ENCODE assay signal across 8 cellular contexts in genomic region chr3:131174752-131175151, GRCh38.
DNase-seq lines count a peak whose midpoint lies in the region; ATAC-seq and TF ChIP-seq lines count a peak whose summit lies in the region.

No MANE protein-coding gene starts in this region.

- no peaks in the 10 kb centered on the region for H3K27me3 ChIP-seq in left ventricle myocardium inferior (ENCODE audit: low read depth)

- no peaks in the 10 kb centered on the region for H3K27me3 Mint-ChIP-seq in activated CD4-positive, alpha-beta memory T cell treated with anti-CD3 and anti-CD28 coated beads for 36 hours
- H3K27me3 Mint-ChIP-seq in stimulated activated naive B cell treated with anti-CD40 and anti-IgM and Interleukin-4, amounts not matched to agents 10 μg/mL and 1 μg/mL and 100 μg/mL, for 72 hours = no peaks in the 10 kb centered on the region
- no peaks in the 10 kb centered on the region for H3K27me3 Mint-ChIP-seq in nephron progenitor cell (ENCODE audit: low read depth, poor library complexity)

- CTCF ChIA-PET in activated CD4-positive, alpha-beta memory T cell treated with anti-CD3 and anti-CD28 coated beads for 36 hours (lab: Charles Lee) = no interaction called here

- H3K27ac Mint-ChIP-seq in activated CD4-positive, alpha-beta memory T cell treated with anti-CD3 and anti-CD28 coated beads for 36 hours = no peak overlapping the region
- H3K27ac Mint-ChIP-seq in stimulated activated naive B cell treated with anti-CD40 and anti-IgM and Interleukin-4, amounts not matched to agents 10 μg/mL and 1 μg/mL and 100 μg/mL, for 72 hours = no peak overlapping the region
- no peak overlapping the region for H3K27ac Mint-ChIP-seq in nephron progenitor cell

- POLR2A ChIA-PET in activated CD4-positive, alpha-beta memory T cell treated with anti-CD3 and anti-CD28 coated beads for 36 hours (lab: Charles Lee) = interaction anchor here (0.6 kb wide), 1 partner anchor 84 kb away, joined by 3 read pairs; no protein-coding TSS in a partner anchor

- no peaks in the 10 kb centered on the region for H3K9me3 Mint-ChIP-seq in activated CD4-positive, alpha-beta memory T cell treated with anti-CD3 and anti-CD28 coated beads for 36 hours
- H3K9me3 Mint-ChIP-seq in stimulated activated naive B cell treated with anti-CD40 and anti-IgM and Interleukin-4, amounts not matched to agents 10 μg/mL and 1 μg/mL and 100 μg/mL, for 72 hours = no peaks in the 10 kb centered on the region
- peaks cover 6% of the 10 kb centered on the region for H3K9me3 Mint-ChIP-seq in nephron progenitor cell

- in situ Hi-C loops in ACHN (cut with HindIII; ENCODE audit: low pct_ligation_motif_present, low pct_unique_long_range_greater_than_20kb, low sequenced_read_pairs) = no loop called here

- no peak overlapping the region for H3K4me3 ChIP-seq in left ventricle myocardium inferior

- TF ChIP-seq CTCF in nephron progenitor cell (IDR thresholded peaks at IDR 0.05) = no peak
- TF ChIP-seq CTCF in left ventricle myocardium inferior (IDR thresholded peaks at IDR 0.05; ENCODE audit: borderline replicate concordance) = no peak

- ATAC-seq in GM18868 (IDR thresholded peaks at IDR 0.05; ENCODE audit: unreplicated experiment) (peak; percentile 80), HG03095 (IDR thresholded peaks at IDR 0.05; ENCODE audit: unreplicated experiment) (peak; percentile 96)
- ATAC-seq in stimulated activated naive B cell treated with anti-CD40 and anti-IgM and Interleukin-4, amounts not matched to agents 10 μg/mL and 1 μg/mL and 100 μg/mL, for 72 hours (replicated peaks) = peak; percentile 59 to 79

- intact Hi-C loops in activated CD4-positive, alpha-beta memory T cell treated with anti-CD3 and anti-CD28 coated beads for 36 hours (cut with micrococcal nuclease) = no loop called here
- intact Hi-C loops in left ventricle myocardium inferior (cut with micrococcal nuclease) = no loop called here

- H3K36me3 Mint-ChIP-seq in activated CD4-positive, alpha-beta memory T cell treated with anti-CD3 and anti-CD28 coated beads for 36 hours = no peaks in the 10 kb centered on the region
- H3K36me3 Mint-ChIP-seq in stimulated activated naive B cell treated with anti-CD40 and anti-IgM and Interleukin-4, amounts not matched to agents 10 μg/mL and 1 μg/mL and 100 μg/mL, for 72 hours = no peaks in the 10 kb centered on the region
- H3K36me3 Mint-ChIP-seq in nephron progenitor cell (ENCODE audit: low read depth) = peaks cover 5% of the 10 kb centered on the region

- peaks cover 7% of the 10 kb centered on the region for H3K4me1 Mint-ChIP-seq in activated CD4-positive, alpha-beta memory T cell treated with anti-CD3 and anti-CD28 coated beads for 36 hours (ENCODE audit: low read depth)
- H3K4me1 Mint-ChIP-seq in stimulated activated naive B cell treated with anti-CD40 and anti-IgM and Interleukin-4, amounts not matched to agents 10 μg/mL and 1 μg/mL and 100 μg/mL, for 72 hours = peaks cover 0 to 4% of the 10 kb centered on the region in 2 donors
- H3K4me1 Mint-ChIP-seq in nephron progenitor cell = no peaks in the 10 kb centered on the region

- H3K4me1 ChIP-seq in left ventricle myocardium inferior = no peaks in the 10 kb centered on the region

- H3K4me3 Mint-ChIP-seq in activated CD4-positive, alpha-beta memory T cell treated with anti-CD3 and anti-CD28 coated beads for 36 hours = no peak overlapping the region
- H3K4me3 Mint-ChIP-seq in stimulated activated naive B cell treated with anti-CD40 and anti-IgM and Interleukin-4, amounts not matched to agents 10 μg/mL and 1 μg/mL and 100 μg/mL, for 72 hours = no peak overlapping the region
- no peak overlapping the region for H3K4me3 Mint-ChIP-seq in nephron progenitor cell

- DNase-seq in ACHN (peak; percentile 0), nephron progenitor cell (no peak), left ventricle myocardium inferior (no peak)
- peak; percentile 29 for DNase-seq in activated CD4-positive, alpha-beta memory T cell treated with anti-CD3 and anti-CD28 coated beads for 36 hours
- no peak for DNase-seq in stimulated activated naive B cell treated with anti-CD40 and anti-IgM and Interleukin-4, amounts not matched to agents 10 μg/mL and 1 μg/mL and 100 μg/mL, for 72 hours
- no peak for DNase-seq in activated effector memory CD4-positive, alpha-beta T cell treated with anti-CD3 and anti-CD28 coated beads, Interleukin-2, amount 50 U/mL, for 16 hours

- peaks cover 8% of the 10 kb centered on the region for H3K9me3 ChIP-seq in left ventricle myocardium inferior (replicated peaks)

- H3K36me3 ChIP-seq in left ventricle myocardium inferior = no peaks in the 10 kb centered on the region

- H3K27ac ChIP-seq in left ventricle myocardium inferior (replicated peaks) = no peak overlapping the region

Comparison
In these comparisons a context has a peak if more than half of its experiments do, and no peak if none do; other contexts are left out.
1. DNase-seq: peak in ACHN (single experiment) and activated CD4-positive, alpha-beta memory T cell treated with anti-CD3 and anti-CD28 coated beads for 36 hours (single experiment); none in stimulated activated naive B cell treated with anti-CD40 and anti-IgM and Interleukin-4, amounts not matched to agents 10 μg/mL and 1 μg/mL and 100 μg/mL, for 72 hours (single experiment), nephron progenitor cell (single experiment), activated effector memory CD4-positive, alpha-beta T cell treated with anti-CD3 and anti-CD28 coated beads, Interleukin-2, amount 50 U/mL, for 16 hours (single experiment) and left ventricle myocardium inferior (single experiment).
2. Peak in every context shown above with its lines, with median percentiles within 50 percentile points of each other: ATAC-seq.